In the genomic region with DNA sequence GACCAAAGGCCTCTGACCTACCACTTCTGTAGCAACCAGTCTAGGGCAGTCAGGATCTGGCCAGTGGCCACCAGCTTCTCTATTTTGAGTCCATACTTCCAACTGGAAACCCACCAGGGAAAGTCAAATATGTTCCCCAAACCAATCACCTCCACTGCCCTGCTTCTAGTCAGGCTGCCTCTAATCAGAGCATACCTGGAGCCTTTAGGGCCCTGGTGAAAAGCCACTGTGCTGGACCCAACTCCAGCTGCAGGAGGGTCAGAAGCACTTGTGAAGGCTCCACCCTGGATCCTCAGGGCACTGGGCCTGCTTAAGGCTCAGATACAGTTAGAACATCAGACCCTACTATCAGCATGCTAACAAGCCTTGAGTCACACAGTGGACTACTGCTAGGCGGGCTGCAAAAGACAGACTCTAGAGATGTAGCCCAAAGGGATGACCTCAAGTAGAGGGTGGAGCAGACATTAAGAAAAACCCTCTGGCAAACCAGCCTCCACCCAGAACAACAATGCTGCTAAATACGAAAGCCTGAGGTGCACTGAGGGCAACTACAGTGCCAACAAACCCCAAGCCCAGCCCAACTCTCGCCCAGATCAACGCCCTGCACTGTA, we compare ENCODE assay signal across 16 cellular contexts.
DNase-seq lines count a peak whose midpoint lies in the region; ATAC-seq, FAIRE-seq and TF ChIP-seq lines count a peak whose summit lies in the region.
"Had no signal": no experiment of that assay in that cellular context is flagged by ENCODE, and none has a peak within 500 bp of the region (broad histone marks: within the 10 kb centered on the region; RNA-seq: fewer than 3 reads in every experiment).

No MANE protein-coding gene starts in this region.

- ATAC-seq in activated naive CD8-positive, alpha-beta T cell treated with anti-CD3 and anti-CD28 coated beads, Interleukin-2, amount 50 U/mL, for 24 hours, result no peak
- ATAC-seq in stimulated activated effector memory CD8-positive, alpha-beta T cell treated with anti-CD3 and anti-CD28 coated beads, Interleukin-12 subunit alpha, Interleukin-12 subunit beta, amount 100 ng/mL, for 72 hours, result no peak
- ATAC-seq in gastroesophageal sphincter (no peak), GM23338 (no peak)
- ATAC-seq: GM12878 had no signal

- no peak overlapping the region for H3K4me2 ChIP-seq in GM23338

- DNase-seq in activated naive CD8-positive, alpha-beta T cell treated with anti-CD3 and anti-CD28 coated beads, Interleukin-2, amount 50 U/mL, for 24 hours, result no peak
- peak; percentile 36 for DNase-seq in ELF-1 (ENCODE audit: low read depth, low spot score)
- DNase-seq in kidney, result peak; percentile 21
- no peak for DNase-seq in stimulated activated effector memory CD8-positive, alpha-beta T cell treated with anti-CD3 and anti-CD28 coated beads, Interleukin-12 subunit alpha, Interleukin-12 subunit beta, amount 100 ng/mL, for 72 hours (ENCODE audit: low spot score in 2 of 2)
- DNase-seq in NCI-H146 (lab: John Stamatoyannopoulos, UW), result no peak
- DNase-seq in GM23338 (ENCODE audit: low spot score), result no peak
- DNase-seq: MV-4-11, NCI-H1417 treated with DMSO at 0.1 percent for 48 hours, NCI-H2029 treated with DMSO at 0.1 percent for 48 hours, NCI-H510A treated with DMSO at 0.1 percent for 48 hours had no signal

- no peaks in the 10 kb centered on the region for H3F3A ChIP-seq in GM23338 (replicated peaks; ENCODE audit: low read depth)

- H3K79me2 ChIP-seq in GM23338 (replicated peaks; ENCODE audit: insufficient read depth), result no peaks in the 10 kb centered on the region; the same call in 1 of the 2 replicates

- H3K27me3 ChIP-seq in gastroesophageal sphincter, result no peaks in the 10 kb centered on the region
- H3K27me3 ChIP-seq in GM23338 (ENCODE audit: insufficient read depth), result no peaks in the 10 kb centered on the region
- H3K27me3 ChIP-seq: Peyer's patch had no signal

- H2AFZ ChIP-seq in GM23338, result no peak overlapping the region

- peak overlapping the region; percentile 31 for H3K27ac Mint-ChIP-seq in activated naive CD8-positive, alpha-beta T cell
- H3K27ac Mint-ChIP-seq in activated naive CD8-positive, alpha-beta T cell treated with anti-CD3 and anti-CD28 coated beads, Interleukin-2, amount 50 U/mL, for 24 hours, result no peak overlapping the region
- peak overlapping the region; percentile 60 for H3K27ac Mint-ChIP-seq in stimulated activated effector memory CD8-positive, alpha-beta T cell treated with anti-CD3 and anti-CD28 coated beads, Interleukin-12 subunit alpha, Interleukin-12 subunit beta, amount 100 ng/mL, for 72 hours
- no peak overlapping the region for H3K27ac Mint-ChIP-seq in GM23338

- peaks cover 3% of the 10 kb centered on the region for H3K36me3 Mint-ChIP-seq in activated naive CD8-positive, alpha-beta T cell
- peaks cover 26% of the 10 kb centered on the region for H3K36me3 Mint-ChIP-seq in activated naive CD8-positive, alpha-beta T cell treated with anti-CD3 and anti-CD28 coated beads, Interleukin-2, amount 50 U/mL, for 24 hours (ENCODE audit: low read depth)
- peaks cover 89% of the 10 kb centered on the region for H3K36me3 Mint-ChIP-seq in stimulated activated effector memory CD8-positive, alpha-beta T cell treated with anti-CD3 and anti-CD28 coated beads, Interleukin-12 subunit alpha, Interleukin-12 subunit beta, amount 100 ng/mL, for 72 hours
- peaks cover 29% of the 10 kb centered on the region for H3K36me3 Mint-ChIP-seq in GM23338 (ENCODE audit: low read depth)

- no peaks in the 10 kb centered on the region for H3K9me3 Mint-ChIP-seq in activated naive CD8-positive, alpha-beta T cell (ENCODE audit: low read depth)
- H3K9me3 Mint-ChIP-seq in activated naive CD8-positive, alpha-beta T cell treated with anti-CD3 and anti-CD28 coated beads, Interleukin-2, amount 50 U/mL, for 24 hours, result no peaks in the 10 kb centered on the region
- H3K9me3 Mint-ChIP-seq in stimulated activated effector memory CD8-positive, alpha-beta T cell treated with anti-CD3 and anti-CD28 coated beads, Interleukin-12 subunit alpha, Interleukin-12 subunit beta, amount 100 ng/mL, for 72 hours, result no peaks in the 10 kb centered on the region
- H3K9me3 Mint-ChIP-seq in GM23338, result no peaks in the 10 kb centered on the region; the same call in 2 of the 3 replicates
- H3K9me3 Mint-ChIP-seq: CD14-positive monocyte had no signal

- no peak overlapping the region for H3K9ac ChIP-seq in kidney (ENCODE audit: low read length in 2 of 2)

- peaks cover 6% of the 10 kb centered on the region for H3K4me1 Mint-ChIP-seq in activated naive CD8-positive, alpha-beta T cell (ENCODE audit: low read depth)
- H3K4me1 Mint-ChIP-seq in activated naive CD8-positive, alpha-beta T cell treated with anti-CD3 and anti-CD28 coated beads, Interleukin-2, amount 50 U/mL, for 24 hours, result no peaks in the 10 kb centered on the region
- H3K4me1 Mint-ChIP-seq in stimulated activated effector memory CD8-positive, alpha-beta T cell treated with anti-CD3 and anti-CD28 coated beads, Interleukin-12 subunit alpha, Interleukin-12 subunit beta, amount 100 ng/mL, for 72 hours, result peaks cover 14% of the 10 kb centered on the region
- no peaks in the 10 kb centered on the region for H3K4me1 Mint-ChIP-seq in GM23338
- H3K4me1 Mint-ChIP-seq: CD14-positive monocyte had no signal

- H3K4me1 ChIP-seq in kidney (ENCODE audit: control insufficient read depth in 1 of 2, insufficient read depth in 1 of 2, low read depth in 1 of 2, low read length in 2 of 2), result no peaks in the 10 kb centered on the region
- H3K4me1 ChIP-seq in gastroesophageal sphincter, result no peaks in the 10 kb centered on the region
- no peaks in the 10 kb centered on the region for H3K4me1 ChIP-seq in GM23338 (ENCODE audit: insufficient read depth)
- H3K4me1 ChIP-seq: Peyer's patch had no signal

- FAIRE-seq in kidney (lab: Jason Lieb, UNC), result no peak
- FAIRE-seq: GM12878, HTR-8/SVneo had no signal

- TF ChIP-seq CTCF in kidney (IDR thresholded peaks at IDR 0.05; ENCODE audit: borderline replicate concordance, extremely low read depth, insufficient read depth) (no peak), gastroesophageal sphincter (IDR thresholded peaks at IDR 0.05) (no peak), GM23338 (conservative IDR thresholded peaks at IDR 0.05; ENCODE audit: low read depth in 2 of 2) (no peak)

- no peak for TF ChIP-seq POLR2A in gastroesophageal sphincter (IDR thresholded peaks at IDR 0.05)

- intact Hi-C loops in kidney (cut with DNase I), result no loop called here

- WGBS in gastroesophageal sphincter (ENCODE audit: low coverage in 1 of 2), 2 donors, result 80 to 100% methylated on average over 1 to 2 of the region's 4 CpGs

- H3K9me3 ChIP-seq in kidney (ENCODE audit: control insufficient read depth in 1 of 2, low read length in 2 of 2) (no peaks in the 10 kb centered on the region), gastroesophageal sphincter (no peaks in the 10 kb centered on the region)
- H3K9me3 ChIP-seq: Peyer's patch had no signal

- H4K20me1 ChIP-seq in GM23338 (replicated peaks; ENCODE audit: insufficient read depth), result peaks cover 12% of the 10 kb centered on the region

- H3K4me3 ChIP-seq in kidney (ENCODE audit: low read length in 2 of 2) (no peak overlapping the region), gastroesophageal sphincter (no peak overlapping the region), GM23338 (no peak overlapping the region)
- H3K4me3 ChIP-seq: GM12878, Peyer's patch had no signal

- H3K4me3 Mint-ChIP-seq in activated naive CD8-positive, alpha-beta T cell, result no peak overlapping the region
- no peak overlapping the region for H3K4me3 Mint-ChIP-seq in activated naive CD8-positive, alpha-beta T cell treated with anti-CD3 and anti-CD28 coated beads, Interleukin-2, amount 50 U/mL, for 24 hours
- no peak overlapping the region for H3K4me3 Mint-ChIP-seq in stimulated activated effector memory CD8-positive, alpha-beta T cell treated with anti-CD3 and anti-CD28 coated beads, Interleukin-12 subunit alpha, Interleukin-12 subunit beta, amount 100 ng/mL, for 72 hours
- H3K4me3 Mint-ChIP-seq in GM23338, result no peak overlapping the region
- H3K4me3 Mint-ChIP-seq: CD14-positive monocyte had no signal

- H3K9me2 ChIP-seq in GM23338 (ENCODE audit: insufficient read depth), result no peaks in the 10 kb centered on the region

- H3K36me3 ChIP-seq in kidney (ENCODE audit: control insufficient read depth in 1 of 2, insufficient read depth in 2 of 2, low read length in 2 of 2) (peaks cover 20 to 24% of the 10 kb centered on the region in 2 donors), gastroesophageal sphincter (peaks cover 0 to 95% of the 10 kb centered on the region in 2 donors), GM23338 (ENCODE audit: insufficient read depth) (no peaks in the 10 kb centered on the region; the same call in 1 of the 2 replicates)

- TF ChIP-seq EP300 in gastroesophageal sphincter (IDR thresholded peaks at IDR 0.05), result no peak

- H3K27ac ChIP-seq in kidney (ENCODE audit: low read depth in 2 of 2, low read length in 2 of 2), result no peak overlapping the region
- no peak overlapping the region for H3K27ac ChIP-seq in gastroesophageal sphincter
- no peak overlapping the region for H3K27ac ChIP-seq in GM23338 (ENCODE audit: low read depth)
- H3K27ac ChIP-seq: Peyer's patch had no signal

- H3K27me3 Mint-ChIP-seq in activated naive CD8-positive, alpha-beta T cell, result no peaks in the 10 kb centered on the region
- no peaks in the 10 kb centered on the region for H3K27me3 Mint-ChIP-seq in activated naive CD8-positive, alpha-beta T cell treated with anti-CD3 and anti-CD28 coated beads, Interleukin-2, amount 50 U/mL, for 24 hours
- peaks cover 2% of the 10 kb centered on the region for H3K27me3 Mint-ChIP-seq in GM23338 (ENCODE audit: insufficient read depth, low read depth, poor library complexity)

TF ChIP-seq in GM23338, 12 proteins besides CTCF, POLR2A, EP300 and RAD21 (continues in another document):
- TF ChIP-seq, protein P1, sequence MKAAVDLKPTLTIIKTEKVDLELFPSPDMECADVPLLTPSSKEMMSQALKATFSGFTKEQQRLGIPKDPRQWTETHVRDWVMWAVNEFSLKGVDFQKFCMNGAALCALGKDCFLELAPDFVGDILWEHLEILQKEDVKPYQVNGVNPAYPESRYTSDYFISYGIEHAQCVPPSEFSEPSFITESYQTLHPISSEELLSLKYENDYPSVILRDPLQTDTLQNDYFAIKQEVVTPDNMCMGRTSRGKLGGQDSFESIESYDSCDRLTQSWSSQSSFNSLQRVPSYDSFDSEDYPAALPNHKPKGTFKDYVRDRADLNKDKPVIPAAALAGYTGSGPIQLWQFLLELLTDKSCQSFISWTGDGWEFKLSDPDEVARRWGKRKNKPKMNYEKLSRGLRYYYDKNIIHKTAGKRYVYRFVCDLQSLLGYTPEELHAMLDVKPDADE (IDR thresholded peaks at IDR 0.05), result no peak
- TF ChIP-seq EZH2phosphoT487 (IDR thresholded peaks at IDR 0.05; ENCODE audit: unreplicated experiment) (no peak), EZH2 (IDR thresholded peaks at IDR 0.05; ENCODE audit: low read depth, unreplicated experiment) (no peak), CREB1 (CRISPR knock-in tag; IDR thresholded peaks at IDR 0.05; ENCODE audit: low read depth) (no peak)

Comparison
In these comparisons a context has a peak if more than half of its experiments do, and no peak if none do; other contexts are left out.
1. H3K27ac Mint-ChIP-seq: peak in activated naive CD8-positive, alpha-beta T cell (single experiment) and stimulated activated effector memory CD8-positive, alpha-beta T cell treated with anti-CD3 and anti-CD28 coated beads, Interleukin-12 subunit alpha, Interleukin-12 subunit beta, amount 100 ng/mL, for 72 hours (single experiment); none in activated naive CD8-positive, alpha-beta T cell treated with anti-CD3 and anti-CD28 coated beads, Interleukin-2, amount 50 U/mL, for 24 hours (single experiment) and GM23338 (single experiment).
2. DNase-seq: peak in ELF-1 (single experiment) and kidney (single experiment); none in activated naive CD8-positive, alpha-beta T cell treated with anti-CD3 and anti-CD28 coated beads, Interleukin-2, amount 50 U/mL, for 24 hours (single experiment), stimulated activated effector memory CD8-positive, alpha-beta T cell treated with anti-CD3 and anti-CD28 coated beads, Interleukin-12 subunit alpha, Interleukin-12 subunit beta, amount 100 ng/mL, for 72 hours (0 of 2), NCI-H146 (single experiment) and GM23338 (single experiment).